In genomic region chr2:203022751-203023150, GRCh38 we compare ENCODE assay signal across 14 cellular contexts. TPM values are rescaled to one million over a fixed set of nuclear protein-coding genes. Genes with fewer than 3 reads are reported as not detected.
DNase-seq lines count a peak whose midpoint lies in the region; ATAC-seq and TF ChIP-seq lines count a peak whose summit lies in the region.
"Had no signal": no experiment of that assay in that cellular context is flagged by ENCODE, and none has a peak within 500 bp of the region (broad histone marks: within the 10 kb centered on the region; RNA-seq: fewer than 3 reads in every experiment).

No MANE protein-coding gene starts in this region.

- H4K8ac ChIP-seq in IMR-90 (ENCODE audit: low read depth in 2 of 2, low read length in 2 of 2), result no peak overlapping the region

- H3K4ac ChIP-seq in IMR-90 (ENCODE audit: low read depth, low read length), result no peak overlapping the region

- CTCF ChIA-PET in IMR-90 (lab: Yijun Ruan, JAX), result no interaction called here

- WGBS in IMR-90 (ENCODE audit: extremely low coverage in 2 of 2, insufficient read length in 1 of 2), 2 experiments, result no CpG with 5 or more reads among the region's 1 CpG
- WGBS in hepatocyte (ENCODE audit: low lambda C conversion rate, missing lambda C conversion rate), result 98% methylated on average over 1 of the region's 1 CpG

- no peaks in the 10 kb centered on the region for H3K9me3 Mint-ChIP-seq in stimulated activated naive CD8-positive, alpha-beta T cell treated with anti-CD3 and anti-CD28 coated beads, Interleukin-15, amount 100 ng/mL, for 72 hours
- H3K9me3 Mint-ChIP-seq: CD4-positive, CD25-positive, alpha-beta regulatory T cell; memory B cell had no signal

- H4K20me1 ChIP-seq in IMR-90 (ENCODE audit: insufficient read depth, low read length) (peaks cover 9% of the 10 kb centered on the region; the same call in 1 of the 2 replicates), hepatocyte (ENCODE audit: insufficient read depth, poor library complexity, severe bottlenecking) (peaks cover 3% of the 10 kb centered on the region)

- H3K9me3 ChIP-seq in IMR-90 (ENCODE audit: control insufficient read depth, insufficient read depth, low read length), result no peaks in the 10 kb centered on the region
- H3K9me3 ChIP-seq in tibial artery, result no peaks in the 10 kb centered on the region
- no peaks in the 10 kb centered on the region for H3K9me3 ChIP-seq in hepatocyte (ENCODE audit: low read depth)
- H3K9me3 ChIP-seq: neutrophil had no signal

- no peak overlapping the region for H3K56ac ChIP-seq in IMR-90 (ENCODE audit: extremely low read depth, insufficient read depth, low read length)

- no peaks in the 10 kb centered on the region for H3K9me2 ChIP-seq in hepatocyte (replicated peaks; ENCODE audit: insufficient read depth)

- H4K5ac ChIP-seq in IMR-90 (ENCODE audit: low read depth, low read length), result no peak overlapping the region

- no peak overlapping the region for H3K27ac ChIP-seq in IMR-90 (ENCODE audit: insufficient read depth, low read length)
- H3K27ac ChIP-seq in tibial artery, result peak overlapping the region; percentile 65 to 94
- no peak overlapping the region for H3K27ac ChIP-seq in hepatocyte
- H3K27ac ChIP-seq: neutrophil had no signal

- no peak overlapping the region for H2AK9ac ChIP-seq in IMR-90 (replicated peaks; ENCODE audit: low read depth, low read length, poor library complexity)

- peaks cover 88% of the 10 kb centered on the region for H3K79me2 ChIP-seq in hepatocyte

- TF ChIP-seq CTCF in IMR-90 (conservative IDR thresholded peaks at IDR 0.05; ENCODE audit: low read depth, low read length), result no peak
- TF ChIP-seq CTCF in tibial artery (IDR thresholded peaks at IDR 0.05), result no peak
- TF ChIP-seq CTCF in hepatocyte (IDR thresholded peaks at IDR 0.05; ENCODE audit: poor library complexity), result no peak

- H3K4me1 ChIP-seq in IMR-90 (ENCODE audit: control insufficient read depth, insufficient read depth, low read length), result peaks cover 2% of the 10 kb centered on the region
- H3K4me1 ChIP-seq in tibial artery, result peaks cover 0 to 66% (median 20%) of the 10 kb centered on the region in 4 donors
- peaks cover 10% of the 10 kb centered on the region for H3K4me1 ChIP-seq in hepatocyte (ENCODE audit: insufficient read depth)

- in situ Hi-C loops in IMR-90 (cut with MboI; ENCODE audit: low sequenced_read_pairs), result no loop called here

- no peak overlapping the region for H4K91ac ChIP-seq in IMR-90 (ENCODE audit: insufficient read depth, low read depth, low read length)

- no peak overlapping the region for H2BK120ac ChIP-seq in IMR-90 (ENCODE audit: low read depth, low read length)

- H3K36me3 ChIP-seq in IMR-90 (ENCODE audit: control insufficient read depth, insufficient read depth, low read length) (peaks cover 3% of the 10 kb centered on the region), tibial artery (no peaks in the 10 kb centered on the region), hepatocyte (replicated peaks; ENCODE audit: insufficient read depth, low read depth) (no peaks in the 10 kb centered on the region)
- H3K36me3 ChIP-seq: neutrophil had no signal

- no TSS peak for BruUV-seq in IMR-90 (replicated peaks; lab: Mats Ljungman, UMichigan)

- H3K27ac Mint-ChIP-seq in stimulated activated naive CD8-positive, alpha-beta T cell treated with anti-CD3 and anti-CD28 coated beads, Interleukin-15, amount 100 ng/mL, for 72 hours, result peak overlapping the region in 1 of 2 donors; percentile 23
- H3K27ac Mint-ChIP-seq: CD4-positive, CD25-positive, alpha-beta regulatory T cell had no signal

- no peak overlapping the region for H3K18ac ChIP-seq in IMR-90 (ENCODE audit: low read depth, low read length)

- H3K4me2 ChIP-seq in IMR-90 (ENCODE audit: low read depth, low read length) (peak overlapping the region; percentile 75; the same call in 1 of the 2 replicates), hepatocyte (no peak overlapping the region)

- H3K27me3 ChIP-seq in IMR-90 (ENCODE audit: control insufficient read depth, insufficient read depth, low read length) (no peaks in the 10 kb centered on the region), tibial artery (no peaks in the 10 kb centered on the region), hepatocyte (no peaks in the 10 kb centered on the region)
- H3K27me3 ChIP-seq: neutrophil had no signal

- no peak for TF ChIP-seq RAD21 in IMR-90 (IDR thresholded peaks at IDR 0.05; ENCODE audit: low read length)

- intact Hi-C loops in IMR-90 (cut with micrococcal nuclease), result no loop called here
- intact Hi-C loops in tibial artery (cut with DNase I; ENCODE audit: low total_unique reads), result no loop called here

- no peaks in the 10 kb centered on the region for H3K27me3 Mint-ChIP-seq in stimulated activated naive CD8-positive, alpha-beta T cell treated with anti-CD3 and anti-CD28 coated beads, Interleukin-15, amount 100 ng/mL, for 72 hours
- H3K27me3 Mint-ChIP-seq: CD4-positive, CD25-positive, alpha-beta regulatory T cell; memory B cell had no signal

- TF ChIP-seq POLR2A in IMR-90 (IDR thresholded peaks at IDR 0.05; ENCODE audit: low read depth, low read length), result no peak

- POLR2A ChIA-PET in IMR-90 (lab: Charles Lee; ENCODE audit: unreplicated experiment), result no interaction called here

- H2BK20ac ChIP-seq in IMR-90 (ENCODE audit: low read depth, low read length), result no peak overlapping the region

- H3K9ac ChIP-seq in IMR-90 (ENCODE audit: low read depth, low read length), result no peak overlapping the region

- no peak overlapping the region for H2AK5ac ChIP-seq in IMR-90 (ENCODE audit: low read depth, low read length)

- dilution Hi-C loops in IMR-90 (cut with HindIII; ENCODE audit: low sequenced_read_pairs, unreplicated experiment), result no loop called here

- peaks cover 3% of the 10 kb centered on the region; the same call in 1 of the 2 replicates for H3K9me1 ChIP-seq in IMR-90 (ENCODE audit: insufficient read depth, low read length)

- H2BK15ac ChIP-seq in IMR-90 (ENCODE audit: low read depth, low read length), result no peak overlapping the region

- H3K4me3 Mint-ChIP-seq in stimulated activated naive CD8-positive, alpha-beta T cell treated with anti-CD3 and anti-CD28 coated beads, Interleukin-15, amount 100 ng/mL, for 72 hours, result no peak overlapping the region
- H3K4me3 Mint-ChIP-seq: CD4-positive, CD25-positive, alpha-beta regulatory T cell; memory B cell had no signal

- H3K23ac ChIP-seq in IMR-90 (ENCODE audit: low read depth, low read length), result no peak overlapping the region

- H2AFZ ChIP-seq in IMR-90 (replicated peaks; ENCODE audit: low read length, poor library complexity) (no peak overlapping the region), hepatocyte (no peak overlapping the region)

- H3K4me3 ChIP-seq in IMR-90 (ENCODE audit: insufficient read depth, low read depth, low read length), result no peak overlapping the region
- peak overlapping the region; percentile 29 to 91 for H3K4me3 ChIP-seq in tibial artery
- H3K4me3 ChIP-seq in hepatocyte, result no peak overlapping the region

- peaks cover 24% of the 10 kb centered on the region for H3K4me1 Mint-ChIP-seq in stimulated activated naive CD8-positive, alpha-beta T cell treated with anti-CD3 and anti-CD28 coated beads, Interleukin-15, amount 100 ng/mL, for 72 hours

- ATAC-seq in IMR-90 (ENCODE audit: low read depth) (no peak), GM21723 (IDR thresholded peaks at IDR 0.05; ENCODE audit: unreplicated experiment) (no peak)
- ATAC-seq in stimulated activated naive CD8-positive, alpha-beta T cell treated with anti-CD3 and anti-CD28 coated beads, Interleukin-15, amount 100 ng/mL, for 72 hours, result no peak

- H2BK5ac ChIP-seq in IMR-90 (ENCODE audit: low read depth, low read length, poor library complexity, severe bottlenecking), result peak overlapping the region; percentile 23

- peaks cover 0 to 42% of the 10 kb centered on the region in 2 experiments for H3K79me1 ChIP-seq in IMR-90 (ENCODE audit: low read depth in 1 of 2, low read length in 2 of 2)

- DNase-seq in IMR-90, result peak; percentile 42
- peak; percentile 28 for DNase-seq in dermis blood vessel endothelial cell
- DNase-seq in lung microvascular endothelial cell (ENCODE audit: low read depth in 2 of 2), result peak; percentile 50 to 72
- DNase-seq in tibial artery, result no peak
- DNase-seq in hepatocyte (ENCODE audit: low spot score), result no peak
- no peak for DNase-seq in COR-L47 (lab: John Stamatoyannopoulos, UW)
- DNase-seq in stimulated activated naive CD8-positive, alpha-beta T cell treated with anti-CD3 and anti-CD28 coated beads, Interleukin-15, amount 100 ng/mL, for 72 hours, result no peak
- DNase-seq: activated gamma-delta T cell; CD4-positive, CD25-positive, alpha-beta regulatory T cell; NCI-H187; NCI-H524 had no signal

- no peak overlapping the region for H3K14ac ChIP-seq in IMR-90 (replicated peaks; ENCODE audit: low read depth, low read length)

TF ChIP-seq in IMR-90, 13 proteins besides CTCF, POLR2A, EP300 and RAD21:
- TF ChIP-seq MXI1 (IDR thresholded peaks at IDR 0.05; ENCODE audit: borderline replicate concordance, low read depth, low read length) (no peak), CHD1 (IDR thresholded peaks at IDR 0.05; ENCODE audit: low read depth, low read length) (no peak), RFX5 (IDR thresholded peaks at IDR 0.05; ENCODE audit: low read depth, low read length) (no peak), NFE2L2 (IDR thresholded peaks at IDR 0.05; ENCODE audit: low read depth, low read length) (no peak), CEBPB (IDR thresholded peaks at IDR 0.05; ENCODE audit: low read depth, low read length) (no peak), MAFK (IDR thresholded peaks at IDR 0.05; ENCODE audit: low read depth, low read length) (no peak), SMC3 (IDR thresholded peaks at IDR 0.05; ENCODE audit: low read depth, low read length) (no peak), BHLHE40 (IDR thresholded peaks at IDR 0.05; ENCODE audit: low read depth, low read length) (no peak), RCOR1 (IDR thresholded peaks at IDR 0.05; ENCODE audit: insufficient replicate concordance, low read length) (no peak), USF2 (IDR thresholded peaks at IDR 0.05; ENCODE audit: low read depth, low read length) (no peak), MAZ (IDR thresholded peaks at IDR 0.05; ENCODE audit: borderline replicate concordance, low read depth, low read length) (no peak)
TF ChIP-seq in IMR-90: peak in this region for 0.

RNA-seq across cellular contexts. Expression of gene NBEAL1, which starts 8.1 kb away (rescaled TPM):
- total RNA-seq in IMR-90 (2012; rRNA removed) (38.0 and 52.2 TPM in 2 replicates), dermis blood vessel endothelial cell (37.2 and 42.5 TPM in 2 replicates), lung microvascular endothelial cell (15.0 and 28.8 TPM in 2 replicates), hepatocyte (47.2 and 57.0 TPM in 2 replicates)
- polyA plus RNA-seq in IMR-90 (2012; rRNA removed) (4.1 and 6.4 TPM in 2 replicates), hepatocyte (22.2 and 28.5 TPM in 2 replicates)
- 2.6 and 2.8 TPM in 2 replicates for polyA plus RNA-seq in IMR-90 (2012; cell fraction: cytosol; rRNA removed)
- polyA plus RNA-seq in IMR-90 (2012; cell fraction: nucleus; rRNA removed; ENCODE audit: low replicate concordance), result 1.2 and 8.2 TPM in 2 replicates

Comparison
In these comparisons a context has a peak if more than half of its experiments do, and no peak if none do; other contexts are left out.
1. DNase-seq: peak in IMR-90 (single experiment), dermis blood vessel endothelial cell (single experiment) and lung microvascular endothelial cell (2 of 2); none in tibial artery (0 of 2), hepatocyte (single experiment), COR-L47 (single experiment) and stimulated activated naive CD8-positive, alpha-beta T cell treated with anti-CD3 and anti-CD28 coated beads, Interleukin-15, amount 100 ng/mL, for 72 hours (0 of 2).
2. H3K27ac ChIP-seq: peak in tibial artery (2 of 2); none in IMR-90 (single experiment) and hepatocyte (single experiment).
3. H3K4me3 ChIP-seq: peak in tibial artery (2 of 2); none in IMR-90 (single experiment) and hepatocyte (single experiment).